Comparison of ENCODE assay signal across 12 cellular contexts in the genomic region with DNA sequence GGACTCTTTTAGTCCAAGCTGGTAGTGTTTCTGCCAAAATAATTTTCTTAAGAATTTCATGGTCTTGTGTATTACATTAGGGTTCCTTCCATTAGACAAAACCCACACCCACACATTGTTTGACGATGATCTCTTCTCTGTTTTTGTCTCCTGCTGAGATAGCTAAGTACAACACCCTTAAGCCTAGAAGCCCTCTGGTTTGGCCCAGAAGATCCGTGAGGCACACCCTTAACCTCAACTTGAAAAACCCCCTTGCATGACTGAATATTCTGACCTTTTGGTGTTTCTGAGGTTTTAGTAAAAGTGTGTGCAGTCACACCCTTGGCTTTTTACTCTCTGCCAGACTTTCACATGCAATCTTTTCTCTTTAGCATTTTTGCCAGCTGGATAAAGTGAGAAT. TPM values are rescaled to one million over a fixed set of nuclear protein-coding genes. Genes with fewer than 3 reads are reported as not detected.
A peak's percentile ranks its signal among the peaks of the same experiment; 100 is the strongest.
DNase-seq lines count a peak whose midpoint lies in the region; ATAC-seq and TF ChIP-seq lines count a peak whose summit lies in the region.
"Had no signal": no experiment of that assay in that cellular context is flagged by ENCODE, and none has a peak within 500 bp of the region (broad histone marks: within the 10 kb centered on the region; RNA-seq: fewer than 3 reads in every experiment).

No MANE protein-coding gene starts in this region.

- CTCF ChIA-PET in A673 (lab: Charles Lee), result no interaction called here
- CTCF ChIA-PET in naive thymus-derived CD4-positive, alpha-beta T cell (lab: Charles Lee), result no interaction called here

- DNase-seq in AG09319 (ENCODE audit: extremely low read depth, low read depth), result peak; percentile 65
- DNase-seq in dedifferentiated amniotic fluid mesenchymal stem cell (ENCODE audit: extremely low spot score), result peak; percentile 66
- DNase-seq in 8988T, result no peak
- DNase-seq in A673 (ENCODE audit: low spot score), result no peak
- no peak for DNase-seq in stimulated activated CD8-positive, alpha-beta memory T cell treated with anti-CD3 and anti-CD28 coated beads, Interleukin-4, amount 100 ng/mL, for 48 hours
- no peak for DNase-seq in naive thymus-derived CD4-positive, alpha-beta T cell
- DNase-seq: CD4-positive, alpha-beta T cell; dermis blood vessel endothelial cell had no signal

- no peaks in the 10 kb centered on the region for H3K36me3 ChIP-seq in A673 (ENCODE audit: insufficient read depth, low read length, poor library complexity, severe bottlenecking)
- no peaks in the 10 kb centered on the region for H3K36me3 ChIP-seq in naive thymus-derived CD4-positive, alpha-beta T cell (ENCODE audit: control insufficient read depth in 2 of 3, insufficient read depth in 3 of 3, low read length in 3 of 3)

- no peaks in the 10 kb centered on the region for H3K9me3 ChIP-seq in A673 (ENCODE audit: low read depth, low read length, poor library complexity, severe bottlenecking)
- no peaks in the 10 kb centered on the region for H3K9me3 ChIP-seq in naive thymus-derived CD4-positive, alpha-beta T cell (ENCODE audit: control insufficient read depth in 2 of 3, low read length in 3 of 3)

- peaks cover 0 to 4% (median 0%) of the 10 kb centered on the region in 7 donors for H3K4me1 Mint-ChIP-seq in naive thymus-derived CD4-positive, alpha-beta T cell

- TF ChIP-seq CTCF in AG09319 (IDR thresholded peaks at IDR 0.05; ENCODE audit: low read depth, low read length) (no peak), A673 (conservative IDR thresholded peaks at IDR 0.05; ENCODE audit: low read depth, low read length) (no peak)

- POLR2A ChIA-PET in A673 (lab: Charles Lee; ENCODE audit: low non-redundant PET), result no interaction called here
- POLR2A ChIA-PET in naive thymus-derived CD4-positive, alpha-beta T cell (lab: Charles Lee), result interaction anchor here (0.6 to 1.1 kb wide), 2 partner anchors 10 to 25 kb away, joined by 3 read pairs; no protein-coding TSS in a partner anchor

- peak; percentile 59 for ATAC-seq in GM19035 (IDR thresholded peaks at IDR 0.05; ENCODE audit: unreplicated experiment)
- peak; percentile 66 for ATAC-seq in HG03520 (IDR thresholded peaks at IDR 0.05; ENCODE audit: unreplicated experiment)
- no peak for ATAC-seq in naive thymus-derived CD4-positive, alpha-beta T cell

- H3K27ac ChIP-seq in A673 (ENCODE audit: low read depth, low read length, poor library complexity, severe bottlenecking), result no peak overlapping the region
- H3K27ac ChIP-seq in naive thymus-derived CD4-positive, alpha-beta T cell (ENCODE audit: low read depth, low read length), result no peak overlapping the region

- no peaks in the 10 kb centered on the region for H3K4me1 ChIP-seq in A673 (ENCODE audit: insufficient read depth, low read length, poor library complexity, severe bottlenecking)
- no peaks in the 10 kb centered on the region for H3K4me1 ChIP-seq in naive thymus-derived CD4-positive, alpha-beta T cell (ENCODE audit: control insufficient read depth in 2 of 2, insufficient read depth in 2 of 2, low read length in 2 of 2)

- H3K4me3 Mint-ChIP-seq in naive thymus-derived CD4-positive, alpha-beta T cell, result no peak overlapping the region
- H3K4me3 Mint-ChIP-seq: CD4-positive, alpha-beta T cell had no signal

- H3K27me3 Mint-ChIP-seq in naive thymus-derived CD4-positive, alpha-beta T cell, result peaks cover 11 to 30% (median 14%) of the 10 kb centered on the region in 5 donors

- peak overlapping the region in 1 of 9 donors; percentile 39 for H3K27ac Mint-ChIP-seq in naive thymus-derived CD4-positive, alpha-beta T cell
- H3K27ac Mint-ChIP-seq: CD4-positive, alpha-beta T cell had no signal

- H3K27me3 ChIP-seq in A673 (replicated peaks; ENCODE audit: insufficient read depth, low read depth, low read length, poor library complexity), result no peaks in the 10 kb centered on the region
- no peaks in the 10 kb centered on the region for H3K27me3 ChIP-seq in naive thymus-derived CD4-positive, alpha-beta T cell (ENCODE audit: control insufficient read depth in 2 of 2, insufficient read depth in 2 of 2, low read length in 2 of 2)

- peaks cover 0 to 5% (median 0%) of the 10 kb centered on the region in 11 donors for H3K9me3 Mint-ChIP-seq in naive thymus-derived CD4-positive, alpha-beta T cell
- H3K9me3 Mint-ChIP-seq: CD4-positive, alpha-beta T cell had no signal

- BruUV-seq in A673 (replicated peaks; lab: Mats Ljungman, UMichigan), result no TSS peak

- no peak overlapping the region for H3K4me3 ChIP-seq in A673 (ENCODE audit: low read depth, low read length, poor library complexity, severe bottlenecking)
- no peak overlapping the region for H3K4me3 ChIP-seq in naive thymus-derived CD4-positive, alpha-beta T cell (ENCODE audit: low read length)

- intact Hi-C loops in A673 (cut with micrococcal nuclease; ENCODE audit: unreplicated experiment), result no loop called here
- intact Hi-C loops in naive thymus-derived CD4-positive, alpha-beta T cell (cut with micrococcal nuclease), result no loop called here

- H3K36me3 Mint-ChIP-seq in naive thymus-derived CD4-positive, alpha-beta T cell, result no peaks in the 10 kb centered on the region

RNA-seq across cellular contexts. Expression of a gene that starts 29.3 kb away (rescaled TPM):
- total RNA-seq in A673 (2021), result 11.0 and 11.4 TPM in 2 replicates
- 10 to 100 TPM; 23.0 to 50.7 (median 45.2) TPM for total RNA-seq in naive thymus-derived CD4-positive, alpha-beta T cell
- 10 to 100 TPM; 11.0 to 17.2 TPM for polyA plus RNA-seq in naive thymus-derived CD4-positive, alpha-beta T cell

RNA-seq across cellular contexts. Expression of a gene that starts 41.9 kb away (rescaled TPM):
- 0.28 and 0.30 TPM in 2 replicates for total RNA-seq in A673 (2021)
- total RNA-seq in naive thymus-derived CD4-positive, alpha-beta T cell, result not detected
- not detected for polyA plus RNA-seq in naive thymus-derived CD4-positive, alpha-beta T cell
- total RNA-seq: CD4-positive, alpha-beta T cell; dermis blood vessel endothelial cell; HT-29; SK-MEL-5 had no signal

RNA-seq across cellular contexts. Expression of a gene that starts 45.6 kb away (rescaled TPM):
- 0.24 and 0.56 TPM in 2 replicates for total RNA-seq in A673 (2021)
- not detected for total RNA-seq in naive thymus-derived CD4-positive, alpha-beta T cell
- not detected for polyA plus RNA-seq in naive thymus-derived CD4-positive, alpha-beta T cell
- total RNA-seq: CD4-positive, alpha-beta T cell; dermis blood vessel endothelial cell; HT-29; SK-MEL-5 had no signal

Comparison
In these comparisons a context has a peak if more than half of its experiments do, and no peak if none do; other contexts are left out.
1. DNase-seq: peak in AG09319 (single experiment) and dedifferentiated amniotic fluid mesenchymal stem cell (single experiment); none in 8988T (single experiment), A673 (single experiment), stimulated activated CD8-positive, alpha-beta memory T cell treated with anti-CD3 and anti-CD28 coated beads, Interleukin-4, amount 100 ng/mL, for 48 hours (single experiment) and naive thymus-derived CD4-positive, alpha-beta T cell (0 of 9).